In the genomic region with DNA sequence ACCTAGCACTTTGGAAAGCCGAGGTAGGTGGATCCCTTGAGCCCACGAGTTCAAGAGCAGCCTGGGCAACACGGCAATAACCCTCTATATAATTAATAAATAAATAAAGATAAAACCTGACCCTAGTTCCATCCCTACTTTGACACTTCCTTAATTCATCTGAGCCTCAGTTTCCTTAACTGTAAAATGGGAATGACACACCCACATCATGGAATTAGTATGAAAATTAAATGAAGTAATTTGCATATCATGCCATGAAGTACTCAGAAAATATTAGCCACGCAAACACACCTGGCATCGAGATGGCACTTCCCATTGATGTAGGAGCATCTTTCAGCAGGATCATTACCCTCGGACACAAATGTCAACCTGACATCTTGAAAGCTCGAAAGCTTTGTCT, we compare ENCODE assay signal across 23 cellular contexts. TPM values are rescaled to one million over a fixed set of nuclear protein-coding genes. Genes with fewer than 3 reads are reported as not detected.
DNase-seq lines count a peak whose midpoint lies in the region; ATAC-seq and TF ChIP-seq lines count a peak whose summit lies in the region.
"Had no signal": no experiment of that assay in that cellular context is flagged by ENCODE, and none has a peak within 500 bp of the region (broad histone marks: within the 10 kb centered on the region; RNA-seq: fewer than 3 reads in every experiment).

No MANE protein-coding gene starts in this region.

- H3K4me1 Mint-ChIP-seq in mesothelial cell of epicardium = peaks cover 35% of the 10 kb centered on the region

- no peak for TF ChIP-seq POLR2A in heart left ventricle (IDR thresholded peaks at IDR 0.05)
- TF ChIP-seq POLR2A in transverse colon (IDR thresholded peaks at IDR 0.05) = no peak

- peaks cover 4 to 76% (median 47%) of the 10 kb centered on the region in 12 donors for H3K4me1 ChIP-seq in heart left ventricle
- peaks cover 22% of the 10 kb centered on the region for H3K4me1 ChIP-seq in right cardiac atrium (ENCODE audit: control insufficient read depth, insufficient read depth, low read length)
- H3K4me1 ChIP-seq in transverse colon = peaks cover 36 to 79% (median 52%) of the 10 kb centered on the region in 4 donors

- no peak for ATAC-seq in heart left ventricle
- ATAC-seq in right cardiac atrium = no peak
- ATAC-seq in GM18511 (IDR thresholded peaks at IDR 0.05; ENCODE audit: unreplicated experiment) = no peak
- ATAC-seq: upper lobe of right lung had no signal

- H3K27me3 Mint-ChIP-seq in mesothelial cell of epicardium (ENCODE audit: low read depth) = no peaks in the 10 kb centered on the region
- H3K27me3 Mint-ChIP-seq: activated naive CD8-positive, alpha-beta T cell treated with anti-CD3 and anti-CD28 coated beads for 36 hours; B cell; dendritic cell treated with granulocyte-macrophage colony-stimulating factor and Interleukin-4, amounts not matched to agents 40 ng/mL and 50 ng/mL, for 4 days had no signal

- TF ChIP-seq EP300 in transverse colon (IDR thresholded peaks at IDR 0.05; ENCODE audit: low read depth) = no peak

- no peak for TF ChIP-seq CTCF in heart left ventricle (IDR thresholded peaks at IDR 0.05)
- TF ChIP-seq CTCF in mesothelial cell of epicardium (IDR thresholded peaks at IDR 0.05; ENCODE audit: unreplicated experiment) = no peak
- no peak for TF ChIP-seq CTCF in transverse colon (IDR thresholded peaks at IDR 0.05)

- no peak for DNase-seq in heart left ventricle
- DNase-seq in right cardiac atrium = no peak
- no peak for DNase-seq in mesothelial cell of epicardium (ENCODE audit: low spot score in 2 of 2, unreplicated experiment in 2 of 2)
- DNase-seq in transverse colon = no peak
- DNase-seq in HUDEP-2 (lab: John Stamatoyannopoulos, UW; ENCODE audit: unreplicated experiment in 76 of 76) = no peak
- no peak for DNase-seq in head of caudate nucleus
- DNase-seq: 8988T; activated CD4-positive, alpha-beta T cell treated with anti-CD3 and anti-CD28 coated beads for 4 hours; activated naive CD8-positive, alpha-beta T cell treated with anti-CD3 and anti-CD28 coated beads for 36 hours; COR-L47; EL; NCI-H1436; NCI-H510A treated with DMSO at 0.1 percent for 48 hours; nephron progenitor cell; SHP77; stimulated activated naive CD4-positive, alpha-beta T cell; upper lobe of right lung had no signal

- H3K27ac ChIP-seq in heart left ventricle (peak overlapping the region in 8 of 12 donors; percentile 54 to 88 (median 82)), right cardiac atrium (ENCODE audit: low read length) (no peak overlapping the region), cingulate gyrus (ENCODE audit: low read depth, low read length) (peak overlapping the region; percentile 48), transverse colon (peak overlapping the region; percentile 78 to 90 (median 90))

- H3K27me3 ChIP-seq in heart left ventricle (no peaks in the 10 kb centered on the region), right cardiac atrium (ENCODE audit: control insufficient read depth, insufficient read depth) (no peaks in the 10 kb centered on the region), transverse colon (no peaks in the 10 kb centered on the region)
- H3K27me3 ChIP-seq: upper lobe of right lung had no signal

- H3K36me3 Mint-ChIP-seq in mesothelial cell of epicardium = peaks cover 32% of the 10 kb centered on the region

- H3K9me3 Mint-ChIP-seq in mesothelial cell of epicardium = no peaks in the 10 kb centered on the region
- H3K9me3 Mint-ChIP-seq: activated naive CD8-positive, alpha-beta T cell treated with anti-CD3 and anti-CD28 coated beads for 36 hours; activated T-helper 1 cell treated with anti-CD3 and anti-CD28 coated beads, Interleukin-12 subunit alpha, Interleukin-12 subunit beta, Interleukin-2, Interleukin-4 antibody, amounts not matched to agents 30 ng/mL and 10 ng/mL and 1 ng/mL, durations not matched to agents 14 hours and 24 hours and 36 hours; dendritic cell treated with granulocyte-macrophage colony-stimulating factor and Interleukin-4, amounts not matched to agents 40 ng/mL and 50 ng/mL, for 4 days; nephron progenitor cell had no signal

- H3K4me3 ChIP-seq in heart left ventricle (no peak overlapping the region), right cardiac atrium (ENCODE audit: low read length) (no peak overlapping the region), transverse colon (no peak overlapping the region)
- H3K4me3 ChIP-seq: skin epidermis, upper lobe of right lung had no signal

- intact Hi-C loops in heart left ventricle (cut with DNase I) (no loop called here), right cardiac atrium (cut with DNase I) (no loop called here), transverse colon (cut with DNase I; ENCODE audit: low total_unique reads) (no loop called here), head of caudate nucleus (cut with DNase I) (no loop called here)

- H3K4me3 Mint-ChIP-seq in mesothelial cell of epicardium = no peak overlapping the region
- H3K4me3 Mint-ChIP-seq: activated naive CD8-positive, alpha-beta T cell treated with anti-CD3 and anti-CD28 coated beads for 36 hours; activated T-helper 1 cell treated with anti-CD3 and anti-CD28 coated beads, Interleukin-12 subunit alpha, Interleukin-12 subunit beta, Interleukin-2, Interleukin-4 antibody, amounts not matched to agents 30 ng/mL and 10 ng/mL and 1 ng/mL, durations not matched to agents 14 hours and 24 hours and 36 hours; B cell; dendritic cell treated with granulocyte-macrophage colony-stimulating factor and Interleukin-4, amounts not matched to agents 40 ng/mL and 50 ng/mL, for 4 days; nephron progenitor cell had no signal

- H3K36me3 ChIP-seq in heart left ventricle (peaks cover 0 to 28% (median 0%) of the 10 kb centered on the region in 9 donors), transverse colon (peaks cover 0 to 8% (median 0%) of the 10 kb centered on the region in 4 donors)

- peak overlapping the region; percentile 16 for H3K27ac Mint-ChIP-seq in mesothelial cell of epicardium
- H3K27ac Mint-ChIP-seq: activated naive CD8-positive, alpha-beta T cell treated with anti-CD3 and anti-CD28 coated beads for 36 hours; activated T-helper 1 cell treated with anti-CD3 and anti-CD28 coated beads, Interleukin-12 subunit alpha, Interleukin-12 subunit beta, Interleukin-2, Interleukin-4 antibody, amounts not matched to agents 30 ng/mL and 10 ng/mL and 1 ng/mL, durations not matched to agents 14 hours and 24 hours and 36 hours; dendritic cell treated with granulocyte-macrophage colony-stimulating factor and Interleukin-4, amounts not matched to agents 40 ng/mL and 50 ng/mL, for 4 days had no signal

- 93 to 97% (median 94%) methylated on average over 7 of the region's 7 CpGs for WGBS in heart left ventricle, 4 donors
- 93% methylated on average over 7 of the region's 7 CpGs for WGBS in right cardiac atrium
- 88 to 94% methylated on average over 7 of the region's 7 CpGs for WGBS in transverse colon (ENCODE audit: low coverage in 1 of 2), 2 donors

- in situ Hi-C loops in transverse colon (cut with MboI; ENCODE audit: low pct_ligation_motif_present in 1 of 4, low pct_unique_long_range_greater_than_20kb in 1 of 4, low sequenced_read_pairs in 3 of 4) = no loop called here

- H3K9me3 ChIP-seq in heart left ventricle = no peaks in the 10 kb centered on the region
- H3K9me3 ChIP-seq in right cardiac atrium (ENCODE audit: control insufficient read depth, low read length) = no peaks in the 10 kb centered on the region
- H3K9me3 ChIP-seq in transverse colon = no peaks in the 10 kb centered on the region
- H3K9me3 ChIP-seq: upper lobe of right lung had no signal

RNA-seq across cellular contexts. Expression of gene ZMYND8, which starts 19.1 kb away (rescaled TPM):
- total RNA-seq in heart left ventricle = 10 to 100 TPM; 21.7 to 46.4 (median 28.9) TPM
- polyA plus RNA-seq in heart left ventricle = 10 to 100 TPM; 11.3 to 11.9 TPM
- total RNA-seq in right cardiac atrium = 10 to 100 TPM; 20.4 to 35.7 (median 31.4) TPM
- polyA plus RNA-seq in right cardiac atrium = 10.0 TPM
- 119 to 120 TPM (median 119 TPM) in 3 replicates for total RNA-seq in mesothelial cell of epicardium
- 10 to 100 TPM; 41.6 to 79.4 (median 60.7) TPM for total RNA-seq in transverse colon
